Comparison of ENCODE assay signal across 1 cellular context in genomic region chr13:48731957-48732569, GRCh38.
TF ChIP-seq lines count a peak whose summit lies in the region.

No MANE protein-coding gene starts in this region.

TF ChIP-seq in WTC11, 78 proteins besides CTCF, POLR2A, EP300 and RAD21 (continued from another document):
- TF ChIP-seq, protein P1, sequence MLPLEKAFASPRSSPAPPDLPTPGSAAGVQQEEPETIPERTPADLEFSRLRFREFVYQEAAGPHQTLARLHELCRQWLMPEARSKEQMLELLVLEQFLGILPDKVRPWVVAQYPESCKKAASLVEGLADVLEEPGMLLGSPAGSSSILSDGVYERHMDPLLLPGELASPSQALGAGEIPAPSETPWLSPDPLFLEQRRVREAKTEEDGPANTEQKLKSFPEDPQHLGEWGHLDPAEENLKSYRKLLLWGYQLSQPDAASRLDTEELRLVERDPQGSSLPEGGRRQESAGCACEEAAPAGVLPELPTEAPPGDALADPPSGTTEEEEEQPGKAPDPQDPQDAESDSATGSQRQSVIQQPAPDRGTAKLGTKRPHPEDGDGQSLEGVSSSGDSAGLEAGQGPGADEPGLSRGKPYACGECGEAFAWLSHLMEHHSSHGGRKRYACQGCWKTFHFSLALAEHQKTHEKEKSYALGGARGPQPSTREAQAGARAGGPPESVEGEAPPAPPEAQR (CRISPR knock-in tag; IDR thresholded peaks at IDR 0.05): no peak
- TF ChIP-seq ATF6 (CRISPR knock-in tag; IDR thresholded peaks at IDR 0.05) (no peak), ZNF219 (CRISPR knock-in tag; IDR thresholded peaks at IDR 0.05; ENCODE audit: borderline replicate concordance) (no peak), TP53 (CRISPR knock-in tag; IDR thresholded peaks at IDR 0.05) (no peak), OVOL2 (CRISPR knock-in tag; IDR thresholded peaks at IDR 0.05; ENCODE audit: borderline replicate concordance) (no peak), NFE2L1 (CRISPR knock-in tag; IDR thresholded peaks at IDR 0.05) (no peak), PRDM15 (CRISPR knock-in tag; IDR thresholded peaks at IDR 0.05) (no peak)
- TF ChIP-seq, protein P2, sequence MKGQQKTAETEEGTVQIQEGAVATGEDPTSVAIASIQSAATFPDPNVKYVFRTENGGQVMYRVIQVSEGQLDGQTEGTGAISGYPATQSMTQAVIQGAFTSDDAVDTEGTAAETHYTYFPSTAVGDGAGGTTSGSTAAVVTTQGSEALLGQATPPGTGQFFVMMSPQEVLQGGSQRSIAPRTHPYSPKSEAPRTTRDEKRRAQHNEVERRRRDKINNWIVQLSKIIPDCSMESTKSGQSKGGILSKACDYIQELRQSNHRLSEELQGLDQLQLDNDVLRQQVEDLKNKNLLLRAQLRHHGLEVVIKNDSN (CRISPR knock-in tag; IDR thresholded peaks at IDR 0.05): no peak
